ENCODE assay signal across 33 cellular contexts in the genomic region with DNA sequence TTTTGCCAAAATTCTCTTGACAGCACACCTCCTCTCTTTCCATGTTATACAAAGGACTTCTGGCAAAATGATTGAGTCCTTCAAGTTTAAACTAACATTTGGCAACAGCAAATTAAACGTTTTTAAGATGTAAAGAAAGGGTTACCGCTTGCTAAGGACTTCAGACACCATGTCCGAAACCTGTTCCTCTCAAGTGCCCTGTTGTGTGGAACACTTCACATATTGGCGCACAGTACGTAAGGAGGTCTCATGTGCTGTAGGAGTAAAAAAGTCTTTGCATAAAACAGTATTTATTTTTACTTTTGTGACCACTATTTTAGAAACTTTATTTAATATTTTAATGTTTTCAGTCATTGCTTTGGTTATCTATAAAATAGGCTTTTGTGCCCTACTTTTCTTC.
"Had no signal": no experiment of that assay in that cellular context is flagged by ENCODE, and none has a peak within 500 bp of the region (broad histone marks: within the 10 kb centered on the region; RNA-seq: fewer than 3 reads in every experiment).

No MANE protein-coding gene starts in this region.

- H3K4me3 Mint-ChIP-seq: activated CD4-positive, alpha-beta memory T cell treated with anti-CD3 and anti-CD28 coated beads for 36 hours; activated CD4-positive, alpha-beta T cell treated with anti-CD3 and anti-CD28 coated beads for 36 hours; activated CD4-positive, alpha-beta T cell treated with anti-CD3 and anti-CD28 coated beads, Interleukin-2, amount 10 ng/mL, durations not matched to agents 24 days and 14 days; activated CD8-positive, alpha-beta memory T cell treated with anti-CD3 and anti-CD28 coated beads, Interleukin-2, amount 10 ng/mL, durations not matched to agents 7 days and 5 days; activated CD8-positive, alpha-beta T cell treated with anti-CD3 and anti-CD28 coated beads, Interleukin-2, amount 10 ng/mL, durations not matched to agents 7 days and 5 days; activated naive CD4-positive, alpha-beta T cell treated with anti-CD3 and anti-CD28 coated beads for 36 hours; activated naive CD4-positive, alpha-beta T cell treated with anti-CD3 and anti-CD28 coated beads, Interleukin-2, amount 50 U/mL, for 24 hours; activated naive CD8-positive, alpha-beta T cell treated with anti-CD3 and anti-CD28 coated beads for 36 hours; activated naive CD8-positive, alpha-beta T cell treated with anti-CD3 and anti-CD28 coated beads, Interleukin-2, amount 50 U/mL, for 24 hours; activated T-helper 1 cell treated with anti-CD3 and anti-CD28 coated beads, Interleukin-12 subunit alpha, Interleukin-12 subunit beta, Interleukin-2, Interleukin-4 antibody, amounts not matched to agents 30 ng/mL and 10 ng/mL and 1 ng/mL, durations not matched to agents 14 hours and 24 hours and 36 hours; brain had no signal

- H3K4me1 ChIP-seq: adrenal gland, breast epithelium, colonic mucosa had no signal

- ATAC-seq: activated CD4-positive, alpha-beta T cell treated with anti-CD3 and anti-CD28 coated beads for 36 hours; activated CD8-positive, alpha-beta memory T cell treated with anti-CD3 and anti-CD28 coated beads, Interleukin-2, amount 10 ng/mL, durations not matched to agents 7 days and 5 days; activated CD8-positive, alpha-beta T cell treated with anti-CD3 and anti-CD28 coated beads, Interleukin-2, amount 10 ng/mL, durations not matched to agents 7 days and 5 days; activated naive CD8-positive, alpha-beta T cell treated with anti-CD3 and anti-CD28 coated beads, Interleukin-2, amount 50 U/mL, for 24 hours; esophagus mucosa had no signal

- H3K9me3 ChIP-seq: adrenal gland, breast epithelium, colonic mucosa had no signal

- H3K27ac Mint-ChIP-seq: activated CD4-positive, alpha-beta memory T cell treated with anti-CD3 and anti-CD28 coated beads for 36 hours; activated CD4-positive, alpha-beta T cell treated with anti-CD3 and anti-CD28 coated beads for 36 hours; activated CD4-positive, alpha-beta T cell treated with anti-CD3 and anti-CD28 coated beads, Interleukin-2, amount 10 ng/mL, durations not matched to agents 24 days and 14 days; activated CD8-positive, alpha-beta memory T cell treated with anti-CD3 and anti-CD28 coated beads, Interleukin-2, amount 10 ng/mL, durations not matched to agents 7 days and 5 days; activated CD8-positive, alpha-beta T cell treated with anti-CD3 and anti-CD28 coated beads, Interleukin-2, amount 10 ng/mL, durations not matched to agents 7 days and 5 days; activated naive CD4-positive, alpha-beta T cell treated with anti-CD3 and anti-CD28 coated beads for 36 hours; activated naive CD4-positive, alpha-beta T cell treated with anti-CD3 and anti-CD28 coated beads, Interleukin-2, amount 50 U/mL, for 24 hours; activated naive CD8-positive, alpha-beta T cell treated with anti-CD3 and anti-CD28 coated beads for 36 hours; activated naive CD8-positive, alpha-beta T cell treated with anti-CD3 and anti-CD28 coated beads, Interleukin-2, amount 50 U/mL, for 24 hours; activated T-helper 1 cell treated with anti-CD3 and anti-CD28 coated beads, Interleukin-12 subunit alpha, Interleukin-12 subunit beta, Interleukin-2, Interleukin-4 antibody, amounts not matched to agents 30 ng/mL and 10 ng/mL and 1 ng/mL, durations not matched to agents 14 hours and 24 hours and 36 hours; activated T-helper 2 cell treated with anti-CD3 and anti-CD28 coated beads, Interferon-gamma antibody, Interleukin-2, Interleukin-4, amounts not matched to agents 10 μg/mL and 5 μg/mL and 100 μg/mL, durations not matched to agents 14 hours and 24 hours and 36 hours; brain had no signal

- H3K4me3 ChIP-seq: adrenal gland, breast epithelium, cardiac muscle cell, colonic mucosa had no signal

- H3K4me1 Mint-ChIP-seq: activated CD4-positive, alpha-beta T cell treated with anti-CD3 and anti-CD28 coated beads, Interleukin-2, amount 10 ng/mL, durations not matched to agents 24 days and 14 days; activated CD8-positive, alpha-beta memory T cell treated with anti-CD3 and anti-CD28 coated beads, Interleukin-2, amount 10 ng/mL, durations not matched to agents 7 days and 5 days; activated naive CD4-positive, alpha-beta T cell treated with anti-CD3 and anti-CD28 coated beads, Interleukin-2, amount 50 U/mL, for 24 hours; activated naive CD8-positive, alpha-beta T cell treated with anti-CD3 and anti-CD28 coated beads for 36 hours; brain had no signal

- H3K9me3 Mint-ChIP-seq: activated CD4-positive, alpha-beta memory T cell treated with anti-CD3 and anti-CD28 coated beads for 36 hours; activated CD4-positive, alpha-beta T cell treated with anti-CD3 and anti-CD28 coated beads, Interleukin-2, amount 10 ng/mL, durations not matched to agents 24 days and 14 days; activated naive CD4-positive, alpha-beta T cell treated with anti-CD3 and anti-CD28 coated beads for 36 hours; activated naive CD4-positive, alpha-beta T cell treated with anti-CD3 and anti-CD28 coated beads, Interleukin-2, amount 50 U/mL, for 24 hours; activated naive CD8-positive, alpha-beta T cell treated with anti-CD3 and anti-CD28 coated beads for 36 hours; activated naive CD8-positive, alpha-beta T cell treated with anti-CD3 and anti-CD28 coated beads, Interleukin-2, amount 50 U/mL, for 24 hours; activated T-helper 1 cell treated with anti-CD3 and anti-CD28 coated beads, Interleukin-12 subunit alpha, Interleukin-12 subunit beta, Interleukin-2, Interleukin-4 antibody, amounts not matched to agents 30 ng/mL and 10 ng/mL and 1 ng/mL, durations not matched to agents 14 hours and 24 hours and 36 hours; activated T-helper 2 cell treated with anti-CD3 and anti-CD28 coated beads, Interferon-gamma antibody, Interleukin-2, Interleukin-4, amounts not matched to agents 10 μg/mL and 5 μg/mL and 100 μg/mL, durations not matched to agents 14 hours and 24 hours and 36 hours; brain had no signal

- H3K36me3 ChIP-seq: adrenal gland, colonic mucosa had no signal

- FAIRE-seq: endometrium, frontal cortex had no signal

- H3K27me3 ChIP-seq: adrenal gland, cardiac muscle cell, colonic mucosa had no signal

- DNase-seq: activated CD4-positive, alpha-beta memory T cell treated with anti-CD3 and anti-CD28 coated beads for 36 hours; activated CD4-positive, alpha-beta T cell treated with anti-CD3 and anti-CD28 coated beads for 36 hours; activated CD4-positive, alpha-beta T cell treated with anti-CD3 and anti-CD28 coated beads, Interleukin-2, amount 10 ng/mL, durations not matched to agents 24 days and 14 days; activated CD4-positive, CD25-positive, alpha-beta regulatory T cell; activated CD4-positive, CD25-positive, alpha-beta regulatory T cell treated with anti-CD3 and anti-CD28 coated beads, Interleukin-2, amount 50 U/mL, for 72 hours; activated CD8-positive, alpha-beta memory T cell treated with anti-CD3 and anti-CD28 coated beads, Interleukin-2, amount 10 ng/mL, durations not matched to agents 7 days and 5 days; activated CD8-positive, alpha-beta memory T cell treated with anti-CD3 and anti-CD28 coated beads, Interleukin-2, amount 50 U/mL, for 4 hours; activated CD8-positive, alpha-beta T cell treated with anti-CD3 and anti-CD28 coated beads, Interleukin-2, amount 10 ng/mL, durations not matched to agents 7 days and 5 days; activated effector memory CD4-positive, alpha-beta T cell treated with anti-CD3 and anti-CD28 coated beads, Interleukin-2, amount 50 U/mL, for 16 hours; activated naive CD4-positive, alpha-beta T cell treated with anti-CD3 and anti-CD28 coated beads for 36 hours; activated naive CD8-positive, alpha-beta T cell treated with anti-CD3 and anti-CD28 coated beads for 36 hours; activated naive CD8-positive, alpha-beta T cell treated with anti-CD3 and anti-CD28 coated beads, Interleukin-2, amount 50 U/mL, for 24 hours; activated T-cell treated with anti-CD3 and anti-CD28 coated beads, Interleukin-2, amount 50 U/mL, for 1 hour; activated T-cell treated with anti-CD3 and anti-CD28 coated beads, Interleukin-2, amount 50 U/mL, for 48 hours; adrenal gland; amygdala; aorta; central memory CD4-positive, alpha-beta T cell; cerebellar nuclear complex; colonic mucosa; effector CD8-positive, alpha-beta T cell; foreskin fibroblast; head of caudate nucleus; hippocampal formation had no signal

- H3K27me3 Mint-ChIP-seq: activated CD4-positive, alpha-beta memory T cell treated with anti-CD3 and anti-CD28 coated beads for 36 hours; activated CD4-positive, alpha-beta T cell treated with anti-CD3 and anti-CD28 coated beads for 36 hours; activated CD4-positive, alpha-beta T cell treated with anti-CD3 and anti-CD28 coated beads, Interleukin-2, amount 10 ng/mL, durations not matched to agents 24 days and 14 days; activated CD8-positive, alpha-beta memory T cell treated with anti-CD3 and anti-CD28 coated beads, Interleukin-2, amount 10 ng/mL, durations not matched to agents 7 days and 5 days; activated naive CD4-positive, alpha-beta T cell treated with anti-CD3 and anti-CD28 coated beads, Interleukin-2, amount 50 U/mL, for 24 hours; activated naive CD8-positive, alpha-beta T cell treated with anti-CD3 and anti-CD28 coated beads for 36 hours; activated naive CD8-positive, alpha-beta T cell treated with anti-CD3 and anti-CD28 coated beads, Interleukin-2, amount 50 U/mL, for 24 hours had no signal

- H3K27ac ChIP-seq: adrenal gland, breast epithelium, cardiac muscle cell, colonic mucosa had no signal
